ENCODE assay signal across 1 cellular context in genomic region chr16:26554030-26554429, GRCh38.
TF ChIP-seq lines count a peak whose summit lies in the region.

No MANE protein-coding gene starts in this region.

TF ChIP-seq in HepG2, 621 proteins besides CTCF, POLR2A, EP300 and RAD21 (continued from another document):
- no peak for TF ChIP-seq ZNF33A (CRISPR knock-in tag; IDR thresholded peaks at IDR 0.05; ENCODE audit: borderline replicate concordance)
